8 cellular contexts compared by ENCODE assay signal in the genomic region with DNA sequence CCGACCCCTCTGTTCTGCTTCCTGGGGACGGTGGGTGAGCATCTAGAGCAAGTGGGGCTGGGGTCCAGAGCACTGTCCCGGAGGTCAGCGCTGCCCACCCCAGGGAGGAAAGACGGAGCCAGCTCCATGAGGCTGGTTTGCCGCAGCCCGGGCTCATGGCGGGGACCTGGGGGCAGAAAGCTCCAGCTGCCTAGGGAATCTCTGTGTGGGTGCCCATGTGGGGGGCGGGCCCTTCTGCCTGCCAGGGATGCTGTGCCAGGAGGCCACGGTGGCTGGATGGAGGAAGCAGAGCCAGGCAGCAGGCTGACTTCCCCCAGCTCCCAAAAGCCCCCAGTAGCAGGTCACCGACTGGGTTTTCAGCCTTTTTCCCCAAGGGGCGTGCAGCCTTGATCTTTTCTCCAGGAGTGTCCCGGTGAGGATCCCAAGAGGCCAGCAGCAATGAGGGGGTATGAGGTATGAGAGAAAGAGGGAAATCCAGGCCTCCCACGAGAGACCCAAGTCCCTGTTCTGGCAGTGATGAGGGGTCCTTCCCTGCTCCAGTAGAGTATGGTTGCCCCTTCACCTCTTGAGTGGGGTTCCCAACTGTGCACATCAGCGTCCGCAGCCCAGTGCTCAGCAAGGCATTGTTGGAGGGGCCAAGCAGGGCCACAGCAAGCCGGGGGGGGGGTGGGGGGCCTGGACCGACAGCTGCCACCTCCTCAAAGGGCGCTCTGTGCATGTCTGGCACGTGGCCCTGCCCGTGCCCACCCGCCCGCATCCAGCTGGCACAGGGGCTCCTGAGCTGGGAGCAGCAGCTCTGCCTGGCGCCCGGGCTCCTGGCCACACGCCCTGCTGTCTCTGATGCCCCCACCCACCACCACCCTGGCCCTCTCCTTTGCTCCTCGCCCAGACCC. TPM values are rescaled to one million over a fixed set of nuclear protein-coding genes. Genes with fewer than 3 reads are reported as not detected.
DNase-seq lines count a peak whose midpoint lies in the region; ATAC-seq and TF ChIP-seq lines count a peak whose summit lies in the region.

No MANE protein-coding gene starts in this region.

- no peaks in the 10 kb centered on the region for H3K9me3 ChIP-seq in stomach

- CTCF ChIA-PET in GM10248 (lab: Yijun Ruan, JAX), result interaction anchor here (1.0 to 2.6 kb wide), 4 partner anchors 11 to 45 kb away, joined by 3 to 12 read pairs (median 4); no protein-coding TSS in a partner anchor

- H3K4me3 Mint-ChIP-seq in T-helper 2 cell treated with Interferon-gamma antibody and Interleukin-4, amounts not matched to agents 5 μg/mL and 100 μg/mL, for 36 hours, result peak overlapping the region; percentile 47
- peak overlapping the region; percentile 87 for H3K4me3 Mint-ChIP-seq in activated naive CD8-positive, alpha-beta T cell

- no peak for TF ChIP-seq POLR2A in stomach (IDR thresholded peaks at IDR 0.05)

- H3K36me3 ChIP-seq in stomach, result no peaks in the 10 kb centered on the region

- intact Hi-C loops in stomach (cut with DNase I; ENCODE audit: low total_unique reads), result no loop called here

- no peaks in the 10 kb centered on the region for H3K9me3 Mint-ChIP-seq in T-helper 2 cell treated with Interferon-gamma antibody and Interleukin-4, amounts not matched to agents 5 μg/mL and 100 μg/mL, for 36 hours
- no peaks in the 10 kb centered on the region for H3K9me3 Mint-ChIP-seq in activated naive CD8-positive, alpha-beta T cell (ENCODE audit: low read depth)

- no peaks in the 10 kb centered on the region for H3K4me1 Mint-ChIP-seq in T-helper 2 cell treated with Interferon-gamma antibody and Interleukin-4, amounts not matched to agents 5 μg/mL and 100 μg/mL, for 36 hours (ENCODE audit: low read depth)
- peaks cover 10% of the 10 kb centered on the region for H3K4me1 Mint-ChIP-seq in activated naive CD8-positive, alpha-beta T cell (ENCODE audit: low read depth)

- peaks cover 0 to 37% (median 7%) of the 10 kb centered on the region in 3 donors for H3K27me3 ChIP-seq in stomach

- ATAC-seq in GM21423 (IDR thresholded peaks at IDR 0.05; ENCODE audit: unreplicated experiment) (no peak), GM18873 (IDR thresholded peaks at IDR 0.05; ENCODE audit: low FRiP score, unreplicated experiment) (no peak)

- H3K27ac Mint-ChIP-seq in T-helper 2 cell treated with Interferon-gamma antibody and Interleukin-4, amounts not matched to agents 5 μg/mL and 100 μg/mL, for 36 hours, result no peak overlapping the region
- no peak overlapping the region for H3K27ac Mint-ChIP-seq in activated naive CD8-positive, alpha-beta T cell

- POLR2A ChIA-PET in GM10248 (lab: Yijun Ruan, JAX), result interaction anchor here (0.6 kb wide), 1 partner anchor 384 kb away, joined by 3 read pairs; no protein-coding TSS in a partner anchor

- H3K27ac ChIP-seq in stomach, result peak overlapping the region in 3 of 5 donors; percentile 95 to 96 (median 96)

- no peak for TF ChIP-seq EP300 in stomach (IDR thresholded peaks at IDR 0.05)

- no peak for DNase-seq in T-helper 2 cell treated with Interferon-gamma antibody and Interleukin-4, amounts not matched to agents 5 μg/mL and 100 μg/mL, for 36 hours (ENCODE audit: low spot score)
- DNase-seq in T-helper 2 cell (no peak), inferior parietal cortex (ENCODE audit: extremely low spot score) (peak; percentile 52), stomach (no peak), GM10248 (ENCODE audit: extremely low spot score) (no peak)

- H3K36me3 Mint-ChIP-seq in T-helper 2 cell treated with Interferon-gamma antibody and Interleukin-4, amounts not matched to agents 5 μg/mL and 100 μg/mL, for 36 hours (ENCODE audit: low read depth), result no peaks in the 10 kb centered on the region
- H3K36me3 Mint-ChIP-seq in activated naive CD8-positive, alpha-beta T cell, result no peaks in the 10 kb centered on the region

- TF ChIP-seq CTCF in stomach (IDR thresholded peaks at IDR 0.05), result no peak
- no peak for TF ChIP-seq CTCF in GM10248 (IDR thresholded peaks at IDR 0.05; ENCODE audit: control extremely low read depth, extremely low read depth, low read depth, missing control alignments)

- peaks cover 39% of the 10 kb centered on the region for H3K27me3 Mint-ChIP-seq in T-helper 2 cell treated with Interferon-gamma antibody and Interleukin-4, amounts not matched to agents 5 μg/mL and 100 μg/mL, for 36 hours (ENCODE audit: low read depth)
- peaks cover 13% of the 10 kb centered on the region for H3K27me3 Mint-ChIP-seq in activated naive CD8-positive, alpha-beta T cell

- H3K4me3 ChIP-seq in stomach, result peak overlapping the region in 1 of 4 donors; percentile 98

- peaks cover 34 to 55% (median 52%) of the 10 kb centered on the region in 4 donors for H3K4me1 ChIP-seq in stomach

- WGBS in stomach, 5 donors, result 83 to 86% (median 84%) methylated on average over 14 to 27 of the region's 27 CpGs

RNA-seq across cellular contexts. Expression of a gene that starts 15.6 kb away (rescaled TPM):
- 100 to 1,000 TPM in 3 of 5 donors, 10 to 100 TPM in 2; 44.4 to 219 (median 122) TPM for total RNA-seq in stomach
- polyA plus RNA-seq in stomach, result 10 to 100 TPM; 34.7 to 51.5 (median 45.6) TPM

RNA-seq across cellular contexts. Expression of a gene that starts 48.2 kb away (rescaled TPM):
- not detected for total RNA-seq in stomach
- 10 to 100 TPM in 1 of 3 donors, 1 to 10 TPM in 2; 2.5 to 35.9 (median 2.9) TPM for polyA plus RNA-seq in stomach
